In genomic region chr22:20204281-20204680, GRCh38 we compare ENCODE assay signal across 1 cellular context.
TF ChIP-seq lines count a peak whose summit lies in the region.

No MANE protein-coding gene starts in this region.

TF ChIP-seq in HepG2, 621 proteins besides CTCF, POLR2A, EP300 and RAD21 (continued from another document):
- TF ChIP-seq ZBTB49 (CRISPR knock-in tag; IDR thresholded peaks at IDR 0.05; ENCODE audit: borderline replicate concordance) = no peak
